Comparison of ENCODE assay signal across 9 cellular contexts in the genomic region with DNA sequence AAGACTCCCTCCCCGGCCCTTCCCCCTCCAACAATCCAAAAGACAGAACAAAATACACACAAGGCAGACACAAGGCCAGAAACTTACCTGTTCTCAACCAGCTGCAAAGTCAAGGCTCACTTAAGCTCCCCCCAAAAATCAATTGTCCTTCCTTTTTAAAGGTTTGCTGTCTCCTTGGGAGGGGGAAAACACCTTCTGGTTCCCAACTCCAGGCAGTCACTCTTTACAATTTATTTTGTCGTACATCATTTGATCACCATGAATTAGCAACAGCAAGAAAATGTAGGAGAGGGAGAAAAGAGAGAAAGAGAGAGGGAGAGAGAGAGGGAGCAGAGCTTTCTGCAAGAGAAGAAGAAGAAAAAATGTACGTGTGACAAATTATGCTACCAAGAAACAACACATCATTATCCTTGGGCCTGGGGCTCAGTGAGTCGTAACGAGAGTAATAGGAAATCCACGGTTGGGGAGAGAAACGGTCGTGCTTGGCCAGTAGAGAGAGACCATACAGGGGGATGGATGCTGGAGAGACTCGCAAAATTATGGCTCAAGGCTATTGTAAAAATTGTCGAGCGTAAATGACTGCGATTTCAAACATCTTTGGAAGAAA. TPM values are rescaled to one million over a fixed set of nuclear protein-coding genes. Genes with fewer than 3 reads are reported as not detected.
DNase-seq lines count a peak whose midpoint lies in the region; ATAC-seq and TF ChIP-seq lines count a peak whose summit lies in the region.
"Had no signal": no experiment of that assay in that cellular context is flagged by ENCODE, and none has a peak within 500 bp of the region (broad histone marks: within the 10 kb centered on the region; RNA-seq: fewer than 3 reads in every experiment).

A gene with protein sequence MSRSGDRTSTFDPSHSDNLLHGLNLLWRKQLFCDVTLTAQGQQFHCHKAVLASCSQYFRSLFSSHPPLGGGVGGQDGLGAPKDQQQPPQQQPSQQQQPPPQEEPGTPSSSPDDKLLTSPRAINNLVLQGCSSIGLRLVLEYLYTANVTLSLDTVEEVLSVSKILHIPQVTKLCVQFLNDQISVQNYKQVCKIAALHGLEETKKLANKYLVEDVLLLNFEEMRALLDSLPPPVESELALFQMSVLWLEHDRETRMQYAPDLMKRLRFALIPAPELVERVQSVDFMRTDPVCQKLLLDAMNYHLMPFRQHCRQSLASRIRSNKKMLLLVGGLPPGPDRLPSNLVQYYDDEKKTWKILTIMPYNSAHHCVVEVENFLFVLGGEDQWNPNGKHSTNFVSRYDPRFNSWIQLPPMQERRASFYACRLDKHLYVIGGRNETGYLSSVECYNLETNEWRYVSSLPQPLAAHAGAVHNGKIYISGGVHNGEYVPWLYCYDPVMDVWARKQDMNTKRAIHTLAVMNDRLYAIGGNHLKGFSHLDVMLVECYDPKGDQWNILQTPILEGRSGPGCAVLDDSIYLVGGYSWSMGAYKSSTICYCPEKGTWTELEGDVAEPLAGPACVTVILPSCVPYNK (minus strand): TSS at position 444 of the 607 bp plus-strand sequence. CDS start 2,432 bp downstream, outside the sequence.

- H3K4me1 Mint-ChIP-seq in Calu3 (ENCODE audit: low read depth, unreplicated experiment) = no peaks in the 10 kb centered on the region
- peaks cover 25 to 40% (median 39%) of the 10 kb centered on the region in 3 donors for H3K4me1 Mint-ChIP-seq in IgD-negative memory B cell
- H3K4me1 Mint-ChIP-seq in activated CD8-positive, alpha-beta T cell treated with anti-CD3 and anti-CD28 coated beads, Interleukin-2, amount 10 ng/mL, durations not matched to agents 7 days and 5 days (ENCODE audit: low read depth) = no peaks in the 10 kb centered on the region

- H3K4me3 ChIP-seq in fibroblast of mammary gland (ENCODE audit: control insufficient read depth, low read depth, low read length) = peak within 1 kb of the TSS; percentile 4
- H3K4me3 ChIP-seq in rectal smooth muscle tissue (ENCODE audit: low read length) = peak within 1 kb of the TSS; percentile 43

- no TSS peak for BruUV-seq in Calu3 (replicated peaks; lab: Mats Ljungman, UMichigan)

- H3K9me3 Mint-ChIP-seq in Calu3 (ENCODE audit: low read depth, unreplicated experiment) = no peaks in the 10 kb centered on the region
- H3K9me3 Mint-ChIP-seq in IgD-negative memory B cell = no peaks in the 10 kb centered on the region
- H3K9me3 Mint-ChIP-seq in activated CD8-positive, alpha-beta T cell treated with anti-CD3 and anti-CD28 coated beads, Interleukin-2, amount 10 ng/mL, durations not matched to agents 7 days and 5 days (ENCODE audit: insufficient read depth) = no peaks in the 10 kb centered on the region
- H3K9me3 Mint-ChIP-seq: activated T-helper 2 cell treated with anti-CD3 and anti-CD28 coated beads, Interferon-gamma antibody, Interleukin-2, Interleukin-4, amounts not matched to agents 10 μg/mL and 5 μg/mL and 100 μg/mL, durations not matched to agents 14 hours and 24 hours and 36 hours had no signal

- DNase-seq in Calu3 (no peak), fibroblast of mammary gland (ENCODE audit: low read depth) (no peak), NCI-H748 treated with DMSO at 0.1 percent for 48 hours (lab: John Stamatoyannopoulos, UW) (no peak)
- DNase-seq in activated CD8-positive, alpha-beta T cell treated with anti-CD3 and anti-CD28 coated beads, Interleukin-2, amount 10 ng/mL, durations not matched to agents 7 days and 5 days = no peak
- no peak for DNase-seq in activated naive CD4-positive, alpha-beta T cell (lab: John Stamatoyannopoulos, UW)

- no peak within 1 kb of the TSS for H3K9ac ChIP-seq in rectal smooth muscle tissue (ENCODE audit: low read length)

- POLR2A ChIA-PET in activated CD8-positive, alpha-beta T cell treated with anti-CD3 and anti-CD28 coated beads, Interleukin-2, amount 10 ng/mL, durations not matched to agents 7 days and 5 days (lab: Charles Lee) = no interaction called here

- H3K36me3 Mint-ChIP-seq in Calu3 (ENCODE audit: insufficient read depth, unreplicated experiment) = peaks cover 14% of the 10 kb centered on the region
- no peaks in the 10 kb centered on the region for H3K36me3 Mint-ChIP-seq in IgD-negative memory B cell
- no peaks in the 10 kb centered on the region for H3K36me3 Mint-ChIP-seq in activated CD8-positive, alpha-beta T cell treated with anti-CD3 and anti-CD28 coated beads, Interleukin-2, amount 10 ng/mL, durations not matched to agents 7 days and 5 days (ENCODE audit: low read depth)

- CTCF ChIA-PET in Calu3 (lab: Charles Lee) = interaction anchor here (0.6 kb wide), 1 partner anchor 12 kb away, joined by 4 read pairs; no protein-coding TSS in a partner anchor
- CTCF ChIA-PET in activated CD8-positive, alpha-beta T cell treated with anti-CD3 and anti-CD28 coated beads, Interleukin-2, amount 10 ng/mL, durations not matched to agents 7 days and 5 days (lab: Charles Lee) = no interaction called here

- peaks cover 15% of the 10 kb centered on the region for H3K27me3 ChIP-seq in rectal smooth muscle tissue (ENCODE audit: control insufficient read depth, insufficient read depth, low read length)

- intact Hi-C loops in Calu3 (cut with micrococcal nuclease; ENCODE audit: unreplicated experiment) = no loop called here

- no peaks in the 10 kb centered on the region for H3K36me3 ChIP-seq in rectal smooth muscle tissue (ENCODE audit: control insufficient read depth, insufficient read depth, low read length)

- ATAC-seq in activated CD4-positive, CD25-positive, alpha-beta regulatory T cell treated with anti-CD3 and anti-CD28 coated beads, Interleukin-2, amount 50 U/mL, for 24 hours = no peak
- ATAC-seq in activated CD8-positive, alpha-beta T cell treated with anti-CD3 and anti-CD28 coated beads, Interleukin-2, amount 10 ng/mL, durations not matched to agents 7 days and 5 days = no peak

- H3K4me3 Mint-ChIP-seq in Calu3 (ENCODE audit: low read depth, unreplicated experiment) = peak within 1 kb of the TSS; percentile 78
- peak within 1 kb of the TSS; percentile 85 to 99 (median 91) for H3K4me3 Mint-ChIP-seq in IgD-negative memory B cell
- no peak within 1 kb of the TSS for H3K4me3 Mint-ChIP-seq in activated CD8-positive, alpha-beta T cell treated with anti-CD3 and anti-CD28 coated beads, Interleukin-2, amount 10 ng/mL, durations not matched to agents 7 days and 5 days

- TF ChIP-seq CTCF in Calu3 (IDR thresholded peaks at IDR 0.05; ENCODE audit: unreplicated experiment) (no peak), fibroblast of mammary gland (conservative IDR thresholded peaks at IDR 0.05; ENCODE audit: control insufficient read depth, insufficient read depth, low read depth, low read length) (no peak)

- H3K27ac ChIP-seq in rectal smooth muscle tissue (ENCODE audit: low read depth, low read length) = no peak within 1 kb of the TSS

- H3K4me1 ChIP-seq in rectal smooth muscle tissue (ENCODE audit: control insufficient read depth, insufficient read depth, low read length) = peaks cover 4% of the 10 kb centered on the region

- peaks cover 31% of the 10 kb centered on the region for H3K27me3 Mint-ChIP-seq in Calu3 (ENCODE audit: unreplicated experiment)
- H3K27me3 Mint-ChIP-seq in IgD-negative memory B cell = peaks cover 2% of the 10 kb centered on the region
- peaks cover 46% of the 10 kb centered on the region for H3K27me3 Mint-ChIP-seq in activated CD8-positive, alpha-beta T cell treated with anti-CD3 and anti-CD28 coated beads, Interleukin-2, amount 10 ng/mL, durations not matched to agents 7 days and 5 days (ENCODE audit: low read depth)

- H3K27ac Mint-ChIP-seq in Calu3 (ENCODE audit: unreplicated experiment) = no peak within 1 kb of the TSS
- H3K27ac Mint-ChIP-seq in IgD-negative memory B cell = peak within 1 kb of the TSS; percentile 82 to 94 (median 82)
- H3K27ac Mint-ChIP-seq in activated CD8-positive, alpha-beta T cell treated with anti-CD3 and anti-CD28 coated beads, Interleukin-2, amount 10 ng/mL, durations not matched to agents 7 days and 5 days = no peak within 1 kb of the TSS
- H3K27ac Mint-ChIP-seq: activated T-helper 2 cell treated with anti-CD3 and anti-CD28 coated beads, Interferon-gamma antibody, Interleukin-2, Interleukin-4, amounts not matched to agents 10 μg/mL and 5 μg/mL and 100 μg/mL, durations not matched to agents 14 hours and 24 hours and 36 hours had no signal

RNA-seq across cellular contexts. Expression of the gene that starts here (rescaled TPM):
- total RNA-seq in Calu3 (2022) = 0.07 TPM in 1 of 2 replicates, not detected in the other
- 22.5 TPM for polyA plus RNA-seq in IgD-negative memory B cell
- not detected for total RNA-seq in activated CD8-positive, alpha-beta T cell treated with anti-CD3 and anti-CD28 coated beads, Interleukin-2, amount 10 ng/mL, durations not matched to agents 7 days and 5 days
- total RNA-seq: activated T-helper 2 cell treated with anti-CD3 and anti-CD28 coated beads, Interferon-gamma antibody, Interleukin-2, Interleukin-4, amounts not matched to agents 10 μg/mL and 5 μg/mL and 100 μg/mL, durations not matched to agents 14 hours and 24 hours and 36 hours had no signal

Comparison
In these comparisons a context has a peak if more than half of its experiments do, and no peak if none do; other contexts are left out.
1. H3K27ac Mint-ChIP-seq: peak in IgD-negative memory B cell (3 of 3); none in Calu3 (single experiment) and activated CD8-positive, alpha-beta T cell treated with anti-CD3 and anti-CD28 coated beads, Interleukin-2, amount 10 ng/mL, durations not matched to agents 7 days and 5 days (single experiment).